In genomic region chr13:42735011-42735410, GRCh38 we compare ENCODE assay signal across 24 cellular contexts. TPM values are rescaled to one million over a fixed set of nuclear protein-coding genes. Genes with fewer than 3 reads are reported as not detected.
A peak's percentile ranks its signal among the peaks of the same experiment; 100 is the strongest.
DNase-seq lines count a peak whose midpoint lies in the region; ATAC-seq and TF ChIP-seq lines count a peak whose summit lies in the region.
"Had no signal": no experiment of that assay in that cellular context is flagged by ENCODE, and none has a peak within 500 bp of the region (broad histone marks: within the 10 kb centered on the region; RNA-seq: fewer than 3 reads in every experiment).

No MANE protein-coding gene starts in this region.

- no peak overlapping the region for H3K4me2 ChIP-seq in osteoblast (ENCODE audit: insufficient read depth, low read length)
- H3K4me2 ChIP-seq: BLaER1, PC-9, SK-N-SH had no signal

- no peaks in the 10 kb centered on the region for H3K27me3 Mint-ChIP-seq in Calu3 (ENCODE audit: unreplicated experiment)
- peaks cover 3 to 4% of the 10 kb centered on the region in 2 donors for H3K27me3 Mint-ChIP-seq in CD4-positive, alpha-beta memory T cell

- H3K79me2 ChIP-seq in osteoblast (ENCODE audit: insufficient read depth, low read length) = no peaks in the 10 kb centered on the region

- H3K36me3 ChIP-seq in osteoblast (ENCODE audit: insufficient read depth, low read length) = no peaks in the 10 kb centered on the region
- H3K36me3 ChIP-seq in CD4-positive, alpha-beta memory T cell (ENCODE audit: insufficient read depth, low read length) = no peaks in the 10 kb centered on the region
- H3K36me3 ChIP-seq: BLaER1 had no signal

- H3K9me3 ChIP-seq in osteoblast (ENCODE audit: low read depth, low read length) = no peaks in the 10 kb centered on the region
- H3K9me3 ChIP-seq in CD4-positive, alpha-beta memory T cell (ENCODE audit: control insufficient read depth in 1 of 2, low read length in 2 of 2) = no peaks in the 10 kb centered on the region
- H3K9me3 ChIP-seq: BLaER1, SK-N-SH had no signal

- H3K27ac Mint-ChIP-seq in Calu3 (ENCODE audit: unreplicated experiment) = no peak overlapping the region
- H3K27ac Mint-ChIP-seq in CD4-positive, alpha-beta memory T cell = no peak overlapping the region
- H3K27ac Mint-ChIP-seq: CD4-positive, alpha-beta T cell; T-helper 2 cell treated with Interferon-gamma antibody and Interleukin-4, amounts not matched to agents 5 μg/mL and 100 μg/mL, for 36 hours had no signal

- no peaks in the 10 kb centered on the region for H3K36me3 Mint-ChIP-seq in Calu3 (ENCODE audit: insufficient read depth, unreplicated experiment)
- H3K36me3 Mint-ChIP-seq in CD4-positive, alpha-beta memory T cell = no peaks in the 10 kb centered on the region

- H3K9me3 Mint-ChIP-seq in Calu3 (ENCODE audit: low read depth, unreplicated experiment) = no peaks in the 10 kb centered on the region
- peaks cover 0 to 3% (median 0%) of the 10 kb centered on the region in 8 donors for H3K9me3 Mint-ChIP-seq in CD4-positive, alpha-beta memory T cell
- H3K9me3 Mint-ChIP-seq: CD4-positive, alpha-beta T cell; T-helper 2 cell treated with Interferon-gamma antibody and Interleukin-4, amounts not matched to agents 5 μg/mL and 100 μg/mL, for 36 hours had no signal

- H3K4me1 Mint-ChIP-seq in Calu3 (ENCODE audit: low read depth, unreplicated experiment) = no peaks in the 10 kb centered on the region
- no peaks in the 10 kb centered on the region for H3K4me1 Mint-ChIP-seq in CD4-positive, alpha-beta memory T cell

- DNase-seq in GM12865 (ENCODE audit: low read depth) = peak; percentile 15
- DNase-seq in NCI-H2227 (lab: John Stamatoyannopoulos, UW; ENCODE audit: unreplicated experiment) = peak; percentile 35
- peak; percentile 27 for DNase-seq in dedifferentiated amniotic fluid mesenchymal stem cell (ENCODE audit: extremely low spot score)
- DNase-seq in osteoblast (ENCODE audit: insufficient read length, low spot score, missing footprints) = no peak
- DNase-seq in Calu3 = no peak
- DNase-seq in CD4-positive, alpha-beta memory T cell = no peak
- DNase-seq: CD4-positive, alpha-beta T cell; DMS153; MM.1S; NCI-H1092; NCI-H2029 treated with DMSO at 0.1 percent for 48 hours; NCI-H2171 treated with DMSO at 0.1 percent for 48 hours; NCI-H446 treated with DMSO at 0.1 percent for 48 hours; NCI-H526 treated with DMSO at 0.1 percent for 48 hours; PC-9; SHP77 treated with DMSO at 0.1 percent for 48 hours; SK-N-SH had no signal

- CTCF ChIA-PET in Calu3 (lab: Charles Lee) = no interaction called here
- CTCF ChIA-PET in CD4-positive, alpha-beta memory T cell (lab: Charles Lee; ENCODE audit: partially characterized antibody) = no interaction called here

- H3K4me3 ChIP-seq in GM12865 (ENCODE audit: low read depth, low read length) (no peak overlapping the region), osteoblast (ENCODE audit: insufficient read depth, low read length) (no peak overlapping the region)
- no peak overlapping the region for H3K4me3 ChIP-seq in CD4-positive, alpha-beta memory T cell (ENCODE audit: low read length in 2 of 2)
- H3K4me3 ChIP-seq: BLaER1, K562, PC-9 had no signal

- H3K4me1 ChIP-seq in osteoblast (ENCODE audit: insufficient read depth, low read length) = no peaks in the 10 kb centered on the region
- no peaks in the 10 kb centered on the region for H3K4me1 ChIP-seq in CD4-positive, alpha-beta memory T cell (ENCODE audit: insufficient read depth, low read length)
- H3K4me1 ChIP-seq: BLaER1 had no signal

- no peak overlapping the region for H3K27ac ChIP-seq in osteoblast (ENCODE audit: low read depth, low read length)
- no peak overlapping the region for H3K27ac ChIP-seq in CD4-positive, alpha-beta memory T cell (ENCODE audit: low read depth, low read length)
- H3K27ac ChIP-seq: BLaER1, PC-9, RWPE1 had no signal

- peak overlapping the region; percentile 4 for H2AFZ ChIP-seq in osteoblast (ENCODE audit: low read length)
- H2AFZ ChIP-seq: PC-9 had no signal

- intact Hi-C loops in Calu3 (cut with micrococcal nuclease; ENCODE audit: unreplicated experiment) = no loop called here
- intact Hi-C loops in CD4-positive, alpha-beta memory T cell (cut with micrococcal nuclease) = no loop called here

- no peak for ATAC-seq in GM19324 (IDR thresholded peaks at IDR 0.05; ENCODE audit: low FRiP score, unreplicated experiment)
- ATAC-seq: K562 had no signal

- TF ChIP-seq CTCF in GM12865 (IDR thresholded peaks at IDR 0.05; ENCODE audit: insufficient read depth, low read depth, low read length, missing control alignments) = no peak
- no peak for TF ChIP-seq CTCF in osteoblast (IDR thresholded peaks at IDR 0.05; ENCODE audit: extremely low read depth, low read depth, low read length)
- no peak for TF ChIP-seq CTCF in Calu3 (IDR thresholded peaks at IDR 0.05; ENCODE audit: unreplicated experiment)

- no peak overlapping the region for H3K4me3 Mint-ChIP-seq in Calu3 (ENCODE audit: low read depth, unreplicated experiment)
- no peak overlapping the region for H3K4me3 Mint-ChIP-seq in CD4-positive, alpha-beta memory T cell
- H3K4me3 Mint-ChIP-seq: CD4-positive, alpha-beta T cell; T-helper 2 cell treated with Interferon-gamma antibody and Interleukin-4, amounts not matched to agents 5 μg/mL and 100 μg/mL, for 36 hours had no signal

- no TSS peak for BruUV-seq in Calu3 (replicated peaks; lab: Mats Ljungman, UMichigan)

- no peaks in the 10 kb centered on the region for H4K20me1 ChIP-seq in osteoblast (ENCODE audit: insufficient read depth, low read length)
- H4K20me1 ChIP-seq: BLaER1 had no signal

- H3K27me3 ChIP-seq in osteoblast (ENCODE audit: insufficient read depth, low read length) = no peaks in the 10 kb centered on the region
- H3K27me3 ChIP-seq in CD4-positive, alpha-beta memory T cell (ENCODE audit: insufficient read depth, low read length) = no peaks in the 10 kb centered on the region
- H3K27me3 ChIP-seq: BLaER1 had no signal

- POLR2A ChIA-PET in CD4-positive, alpha-beta memory T cell (lab: Charles Lee; ENCODE audit: partially characterized antibody) = no interaction called here

RNA-seq across cellular contexts. Expression of gene FAM216B, which starts 46.4 kb away (rescaled TPM):
- total RNA-seq in osteoblast = under 0.01 TPM in 1 of 2 replicates, not detected in the other
- not detected in 2 replicates for total RNA-seq in Calu3 (2022)
- total RNA-seq in CD4-positive, alpha-beta memory T cell = not detected
- not detected for polyA plus RNA-seq in CD4-positive, alpha-beta memory T cell
- total RNA-seq: CD4-positive, alpha-beta T cell; G401; H4; K562; PC-9 had no signal
- polyA plus RNA-seq: K562, SK-N-SH had no signal

Comparison
In these comparisons a context has a peak if more than half of its experiments do, and no peak if none do; other contexts are left out.
1. DNase-seq: peak in GM12865 (single experiment), NCI-H2227 (single experiment) and dedifferentiated amniotic fluid mesenchymal stem cell (single experiment); none in osteoblast (single experiment), Calu3 (single experiment) and CD4-positive, alpha-beta memory T cell (0 of 5).